12 cellular contexts compared by ENCODE assay signal in genomic region chr11:3161309-3161708, GRCh38. TPM values are rescaled to one million over a fixed set of nuclear protein-coding genes. Genes with fewer than 3 reads are reported as not detected.
DNase-seq lines count a peak whose midpoint lies in the region; ATAC-seq and TF ChIP-seq lines count a peak whose summit lies in the region.
"Had no signal": no experiment of that assay in that cellular context is flagged by ENCODE, and none has a peak within 500 bp of the region (broad histone marks: within the 10 kb centered on the region; RNA-seq: fewer than 3 reads in every experiment).

No MANE protein-coding gene starts in this region.

- H3K36me3 Mint-ChIP-seq in brain, result peaks cover 4% of the 10 kb centered on the region
- H3K36me3 Mint-ChIP-seq: CD8-positive, alpha-beta memory T cell had no signal

- no peak for ATAC-seq in gastrocnemius medialis
- ATAC-seq: stimulated activated naive CD8-positive, alpha-beta T cell treated with anti-CD3 and anti-CD28 coated beads, Interleukin-15, Interleukin-2, amounts not matched to agents 100 U/mL and 50 U/mL, for 24 hours had no signal

- 0 out of 2 replicates have a peak overlapping the region, but pooled peaks have one; percentile 67 for H3K9ac ChIP-seq in iPS-20b (ENCODE audit: low read depth, low read length)
- H3K9ac ChIP-seq in MM.1S (ENCODE audit: low read length), result no peak overlapping the region

- H3K4me2 ChIP-seq in MM.1S (ENCODE audit: low read depth, low read length), result no peak overlapping the region

- H3K27me3 ChIP-seq in iPS-20b (ENCODE audit: insufficient read depth, low read length), result peaks cover 49% of the 10 kb centered on the region
- H3K27me3 ChIP-seq in gastrocnemius medialis, result no peaks in the 10 kb centered on the region
- no peaks in the 10 kb centered on the region for H3K27me3 ChIP-seq in BE2C
- H3K27me3 ChIP-seq in MM.1S (replicated peaks; ENCODE audit: insufficient read depth, low read length), result peaks cover 10% of the 10 kb centered on the region

- H4K20me1 ChIP-seq in MM.1S (ENCODE audit: insufficient read depth, low read length), result no peaks in the 10 kb centered on the region

- H3K27ac ChIP-seq in iPS-20b (ENCODE audit: low read length), result no peak overlapping the region
- H3K27ac ChIP-seq in gastrocnemius medialis, result peak overlapping the region; percentile 71 to 81 (median 80)
- no peak overlapping the region for H3K27ac ChIP-seq in MM.1S (ENCODE audit: low read length)

- H3K79me2 ChIP-seq in MM.1S (ENCODE audit: low read length), result peaks cover 10% of the 10 kb centered on the region; the same call in 1 of the 2 replicates

- intact Hi-C loops in gastrocnemius medialis (cut with DNase I; ENCODE audit: low total_unique reads), result loop anchor here (5.0 kb wide), 1 partner anchor 109 kb away; no protein-coding TSS in a partner anchor

- no peaks in the 10 kb centered on the region for H3K9me3 ChIP-seq in iPS-20b (ENCODE audit: insufficient read depth, low read depth, low read length)
- H3K9me3 ChIP-seq in gastrocnemius medialis, result no peaks in the 10 kb centered on the region
- no peaks in the 10 kb centered on the region for H3K9me3 ChIP-seq in BE2C
- no peaks in the 10 kb centered on the region for H3K9me3 ChIP-seq in MM.1S (replicated peaks; ENCODE audit: insufficient read depth, low read length)

- H3K4me1 ChIP-seq in iPS-20b (ENCODE audit: insufficient read depth, low read length) (peaks cover 10% of the 10 kb centered on the region; the same call in 1 of the 2 replicates), gastrocnemius medialis (peaks cover 59 to 70% of the 10 kb centered on the region in 2 donors), BE2C (peaks cover 20% of the 10 kb centered on the region), MM.1S (ENCODE audit: low read length) (no peaks in the 10 kb centered on the region)

- H3K36me3 ChIP-seq in iPS-20b (ENCODE audit: insufficient read depth, low read depth, low read length) (no peaks in the 10 kb centered on the region), gastrocnemius medialis (no peaks in the 10 kb centered on the region), BE2C (no peaks in the 10 kb centered on the region), MM.1S (replicated peaks; ENCODE audit: insufficient read depth, low read length) (no peaks in the 10 kb centered on the region)

- H3K27ac Mint-ChIP-seq in brain, result peak overlapping the region; percentile 83 to 95 (median 90)

- no peaks in the 10 kb centered on the region for H3K9me2 ChIP-seq in MM.1S (replicated peaks; ENCODE audit: insufficient read depth, low read length)

- TF ChIP-seq POLR2A in gastrocnemius medialis (IDR thresholded peaks at IDR 0.05), result no peak

- no peaks in the 10 kb centered on the region for H3F3A ChIP-seq in MM.1S (ENCODE audit: insufficient read depth, low read length)

- peak overlapping the region; percentile 66; the same call in 1 of the 2 replicates for H3K4me3 ChIP-seq in iPS-20b (ENCODE audit: low read length)
- peak overlapping the region in 2 of 4 donors; percentile 64 to 68 for H3K4me3 ChIP-seq in gastrocnemius medialis
- H3K4me3 ChIP-seq in BE2C (ENCODE audit: low read depth, low read length), result no peak overlapping the region
- no peak overlapping the region for H3K4me3 ChIP-seq in MM.1S (ENCODE audit: low read length)

- H3K4me3 Mint-ChIP-seq in brain, result peak overlapping the region; percentile 87 to 91 (median 90)

- H3K9me3 Mint-ChIP-seq in brain, result no peaks in the 10 kb centered on the region
- H3K9me3 Mint-ChIP-seq: CD8-positive, alpha-beta memory T cell had no signal

- in situ Hi-C loops in gastrocnemius medialis (cut with MboI; ENCODE audit: low sequenced_read_pairs in 4 of 4), result no loop called here

- no peak overlapping the region for H2AFZ ChIP-seq in MM.1S (ENCODE audit: low read length)

- TF ChIP-seq CTCF in brain (conservative IDR thresholded peaks at IDR 0.05) (no peak), gastrocnemius medialis (IDR thresholded peaks at IDR 0.05 in 4 of 5, conservative IDR thresholded peaks at IDR 0.05 in 1 of 5) (no peak), BE2C (IDR thresholded peaks at IDR 0.05; ENCODE audit: low read depth, low read length) (no peak), MM.1S (IDR thresholded peaks at IDR 0.05; ENCODE audit: low read length) (no peak)

- peaks cover 14% of the 10 kb centered on the region for H3K27me3 Mint-ChIP-seq in brain

- peak; percentile 54 for DNase-seq in EL
- peak in 1 of 2 donors; percentile 17 for DNase-seq in gastrocnemius medialis
- DNase-seq in BE2C, result no peak
- DNase-seq in MM.1S, result no peak
- no peak for DNase-seq in activated naive CD4-positive, alpha-beta T cell treated with anti-CD3 and anti-CD28 coated beads, Interleukin-2, amount 50 U/mL, for 16 hours
- no peak for DNase-seq in DMS 273 treated with DMSO at 0.1 percent for 48 hours (lab: John Stamatoyannopoulos, UW)
- DNase-seq: NCI-H2029 treated with DMSO at 0.1 percent for 48 hours; SHP77 treated with DMSO at 0.1 percent for 48 hours; stimulated activated naive CD8-positive, alpha-beta T cell treated with anti-CD3 and anti-CD28 coated beads, Interleukin-15, Interleukin-2, amounts not matched to agents 100 U/mL and 50 U/mL, for 24 hours had no signal

- peaks cover 76% of the 10 kb centered on the region for H3K4me1 Mint-ChIP-seq in brain

RNA-seq across cellular contexts. Expression of gene OSBPL5, which starts 3.8 kb away (rescaled TPM):
- 5.5 TPM for polyA plus RNA-seq in brain (ENCODE audit: insufficient read depth, low read depth, low replicate concordance)
- 10 to 100 TPM in 3 of 4 donors, 1 to 10 TPM in 1; 9.2 to 18.5 (median 14.0) TPM for total RNA-seq in gastrocnemius medialis
- polyA plus RNA-seq in BE2C (2012; ENCODE audit: insufficient read depth, insufficient read length, low read depth), result 6.4 TPM

RNA-seq across cellular contexts. Expression of gene MRGPRG, which starts 57.3 kb away (rescaled TPM):
- polyA plus RNA-seq in brain (ENCODE audit: insufficient read depth, low read depth, low replicate concordance), result not detected
- not detected for total RNA-seq in gastrocnemius medialis
- not detected for polyA plus RNA-seq in BE2C (2012; ENCODE audit: insufficient read depth, insufficient read length, low read depth)
- total RNA-seq: CD8-positive, alpha-beta memory T cell had no signal
- polyA plus RNA-seq: CD8-positive, alpha-beta memory T cell had no signal

Comparison
In these comparisons a context has a peak if more than half of its experiments do, and no peak if none do; other contexts are left out.
1. H3K27ac ChIP-seq: peak in gastrocnemius medialis (4 of 4); none in iPS-20b (single experiment) and MM.1S (single experiment).